ENCODE assay signal across 8 cellular contexts in the genomic region with DNA sequence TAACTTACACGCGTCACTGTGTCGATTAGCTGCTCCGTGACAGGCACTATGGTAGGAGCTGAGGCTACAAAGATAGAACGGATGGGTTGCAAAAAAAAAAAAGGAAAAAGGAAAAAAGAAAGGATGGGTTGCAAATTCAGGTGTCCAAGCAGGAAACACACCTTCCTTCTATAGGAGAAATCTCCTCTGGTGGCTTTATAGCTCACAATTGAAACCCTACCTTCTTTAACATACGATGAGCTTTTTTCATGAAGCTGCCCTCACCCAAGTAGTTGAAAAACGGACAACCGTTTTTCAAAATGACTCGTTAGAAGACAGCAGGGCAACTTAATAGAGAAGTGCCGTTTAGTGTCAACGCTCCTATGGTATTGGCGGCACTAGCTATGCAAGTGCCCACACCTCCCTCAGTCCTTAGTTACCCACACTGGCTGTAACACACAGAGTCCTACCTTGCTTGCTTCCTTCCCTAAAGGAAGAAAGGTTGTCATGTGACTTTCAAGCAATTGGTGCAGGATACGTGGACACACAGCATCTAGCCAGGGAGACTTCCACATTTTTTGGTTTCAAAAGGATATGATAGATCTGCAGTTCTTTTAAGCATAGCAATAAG. TPM values are rescaled to one million over a fixed set of nuclear protein-coding genes. Genes with fewer than 3 reads are reported as not detected.
A peak's percentile ranks its signal among the peaks of the same experiment; 100 is the strongest.
DNase-seq lines count a peak whose midpoint lies in the region; ATAC-seq and TF ChIP-seq lines count a peak whose summit lies in the region.

No MANE protein-coding gene starts in this region.

- peak overlapping the region; percentile 88 for H3K27ac ChIP-seq in C4-2B
- peak overlapping the region; percentile 92 for H3K27ac ChIP-seq in duodenal mucosa (ENCODE audit: low read depth, low read length)
- H3K27ac ChIP-seq in thoracic aorta: peak overlapping the region; percentile 96 to 99

- H3K27me3 ChIP-seq in duodenal mucosa (ENCODE audit: control insufficient read depth in 1 of 2, insufficient read depth in 2 of 2, low read length in 2 of 2) (no peaks in the 10 kb centered on the region), thoracic aorta (replicated peaks; ENCODE audit: insufficient read depth) (no peaks in the 10 kb centered on the region)

- peaks cover 5 to 24% of the 10 kb centered on the region in 2 donors for H3K4me1 ChIP-seq in duodenal mucosa (ENCODE audit: control insufficient read depth in 1 of 2, insufficient read depth in 2 of 2, low read length in 2 of 2)
- H3K4me1 ChIP-seq in thoracic aorta (ENCODE audit: control insufficient read depth in 1 of 2, low read depth in 2 of 2): peaks cover 22 to 33% of the 10 kb centered on the region in 2 donors

- ATAC-seq in GM18858 (IDR thresholded peaks at IDR 0.05; ENCODE audit: unreplicated experiment) (peak; percentile 20), thoracic aorta (ENCODE audit: insufficient number of reproducible peaks, low FRiP score, low read depth) (no peak)

- peak overlapping the region; percentile 99 to 100 for H3K9ac ChIP-seq in duodenal mucosa (ENCODE audit: low read depth in 1 of 2, low read length in 2 of 2)

- peak; percentile 15 for DNase-seq in Jurkat, Clone E6-1 (ENCODE audit: low read depth, low spot score)
- DNase-seq in SK-N-DZ (ENCODE audit: low spot score) (peak; percentile 15), medulla oblongata (ENCODE audit: extremely low spot score) (peak; percentile 39), thoracic aorta (ENCODE audit: low spot score) (no peak), SKM-1 treated with dmso at 0.1 percent for 144 hours (lab: John Stamatoyannopoulos, UW; ENCODE audit: unreplicated experiment) (no peak)

- peak overlapping the region; percentile 94 for H3K4me3 ChIP-seq in Jurkat, Clone E6-1 (ENCODE audit: low read length)
- H3K4me3 ChIP-seq in duodenal mucosa (ENCODE audit: low read depth in 1 of 2, low read length in 2 of 2) (peak overlapping the region; percentile 92 to 96), thoracic aorta (peak overlapping the region; percentile 94)

- TF ChIP-seq CTCF in C4-2B (conservative IDR thresholded peaks at IDR 0.05) (no peak), thoracic aorta (IDR thresholded peaks at IDR 0.05) (no peak)

- H3K9me3 ChIP-seq in duodenal mucosa (ENCODE audit: control insufficient read depth in 1 of 2, low read length in 2 of 2): peaks cover 0 to under 1% of the 10 kb centered on the region in 2 donors
- H3K9me3 ChIP-seq in thoracic aorta: no peaks in the 10 kb centered on the region

- H3K36me3 ChIP-seq in duodenal mucosa (ENCODE audit: control insufficient read depth in 1 of 2, insufficient read depth in 2 of 2, low read length in 2 of 2): no peaks in the 10 kb centered on the region
- H3K36me3 ChIP-seq in thoracic aorta: peaks cover 4% of the 10 kb centered on the region

RNA-seq across cellular contexts. Expression of a gene that starts 0.7 kb away (rescaled TPM):
- 15.4 TPM for polyA plus RNA-seq in Jurkat, Clone E6-1 (2012; ENCODE audit: insufficient read depth, insufficient read length)
- polyA plus RNA-seq in SK-N-DZ (2014; cell fraction: cytosol; rRNA removed): 2.0 and 2.9 TPM in 2 replicates
- 2.8 and 3.0 TPM in 2 replicates for polyA plus RNA-seq in SK-N-DZ (2014; cell fraction: nucleus; rRNA removed)
- total RNA-seq in thoracic aorta: 10 to 100 TPM; 31.9 to 36.8 TPM

Comparison
In these comparisons a context has a peak if more than half of its experiments do, and no peak if none do; other contexts are left out.
1. DNase-seq: peak in Jurkat, Clone E6-1 (single experiment), SK-N-DZ (single experiment) and medulla oblongata (single experiment); none in thoracic aorta (single experiment) and SKM-1 treated with dmso at 0.1 percent for 144 hours (single experiment).
2. Peak in every context shown above with its lines, with median percentiles within 50 percentile points of each other: H3K27ac ChIP-seq and H3K4me3 ChIP-seq.